ENCODE assay signal across 8 cellular contexts in the genomic region with DNA sequence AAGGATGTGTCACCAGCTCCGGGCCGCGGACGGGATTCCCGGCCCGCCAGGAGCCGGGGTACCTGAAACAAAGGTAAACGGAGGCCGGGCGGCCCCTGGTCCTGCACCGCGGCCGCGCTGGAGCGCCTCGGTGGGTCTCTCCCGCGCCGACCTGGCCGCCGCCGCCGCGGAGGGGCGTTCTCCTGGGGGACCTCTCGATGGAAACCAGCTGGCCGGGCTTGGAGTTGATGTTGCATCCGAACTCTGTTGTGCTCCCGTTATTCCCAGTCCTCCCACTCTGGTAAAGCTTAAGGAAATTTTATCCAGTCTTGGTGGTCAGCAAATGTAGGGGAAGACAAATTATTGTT. TPM values are rescaled to one million over a fixed set of nuclear protein-coding genes. Genes with fewer than 3 reads are reported as not detected.
DNase-seq lines count a peak whose midpoint lies in the region; ATAC-seq and TF ChIP-seq lines count a peak whose summit lies in the region.

No MANE protein-coding gene starts in this region.

- no peaks in the 10 kb centered on the region for H3K9me2 ChIP-seq in DOHH2 (replicated peaks; ENCODE audit: control insufficient read depth, low read length)

- H3K9ac ChIP-seq in rectal smooth muscle tissue (ENCODE audit: low read length) = peak overlapping the region; percentile 64

- H3K27me3 ChIP-seq in DOHH2 (ENCODE audit: control insufficient read depth, low read length) = peaks cover 29% of the 10 kb centered on the region
- no peaks in the 10 kb centered on the region for H3K27me3 ChIP-seq in cardiac muscle cell
- no peaks in the 10 kb centered on the region for H3K27me3 ChIP-seq in rectal smooth muscle tissue (ENCODE audit: control insufficient read depth, insufficient read depth, low read length)

- peak overlapping the region; percentile 84 for H3K4me3 Mint-ChIP-seq in WTC11

- H3K27ac Mint-ChIP-seq in WTC11 = peak overlapping the region; percentile 79

- H3K27ac ChIP-seq in DOHH2 (ENCODE audit: low read depth, low read length) = no peak overlapping the region
- H3K27ac ChIP-seq in cardiac muscle cell = peak overlapping the region; percentile 94
- H3K27ac ChIP-seq in rectal smooth muscle tissue (ENCODE audit: low read depth, low read length) = peak overlapping the region; percentile 91

- ATAC-seq in HG02642 (IDR thresholded peaks at IDR 0.05; ENCODE audit: poor library complexity, unreplicated experiment) (peak; percentile 30), WTC11 (peak; percentile 12), HG03108 (IDR thresholded peaks at IDR 0.05; ENCODE audit: unreplicated experiment) (no peak), GM21619 (IDR thresholded peaks at IDR 0.05; ENCODE audit: unreplicated experiment) (no peak)

- peaks cover 50% of the 10 kb centered on the region for H3K4me1 Mint-ChIP-seq in WTC11

- no peaks in the 10 kb centered on the region for H4K20me1 ChIP-seq in DOHH2 (ENCODE audit: control insufficient read depth, insufficient read depth, low read depth, low read length)

- no peaks in the 10 kb centered on the region for H3K36me3 ChIP-seq in DOHH2 (ENCODE audit: control insufficient read depth, low read length)
- no peaks in the 10 kb centered on the region for H3K36me3 ChIP-seq in cardiac muscle cell
- H3K36me3 ChIP-seq in rectal smooth muscle tissue (ENCODE audit: control insufficient read depth, insufficient read depth, low read length) = no peaks in the 10 kb centered on the region

- DNase-seq in WTC11 (ENCODE audit: low spot score) (peak; percentile 56), cardiac muscle cell (ENCODE audit: low read depth in 1 of 2, low spot score in 1 of 2) (peak; percentile 54 to 64), NCI-H774 (lab: John Stamatoyannopoulos, UW) (no peak)

- no peaks in the 10 kb centered on the region for H3K79me2 ChIP-seq in DOHH2 (ENCODE audit: control insufficient read depth, low read length)

- H3K4me1 ChIP-seq in DOHH2 (ENCODE audit: control insufficient read depth, low read length) (peaks cover 12% of the 10 kb centered on the region), cardiac muscle cell (ENCODE audit: low read depth) (peaks cover 16% of the 10 kb centered on the region), rectal smooth muscle tissue (ENCODE audit: control insufficient read depth, insufficient read depth, low read length) (peaks cover 6% of the 10 kb centered on the region)

- H3K9me3 ChIP-seq in DOHH2 (ENCODE audit: control insufficient read depth, insufficient read depth, low read length) = no peaks in the 10 kb centered on the region
- H3K9me3 ChIP-seq in cardiac muscle cell (ENCODE audit: low read depth) = no peaks in the 10 kb centered on the region

- peak overlapping the region; percentile 85 for H3K4me2 ChIP-seq in DOHH2 (ENCODE audit: low read length)

- H3K4me3 ChIP-seq in DOHH2 (ENCODE audit: low read length) (peak overlapping the region; percentile 75), cardiac muscle cell (peak overlapping the region; percentile 87), rectal smooth muscle tissue (ENCODE audit: low read length) (peak overlapping the region; percentile 76)

- TF ChIP-seq CTCF in DOHH2 (IDR thresholded peaks at IDR 0.05; ENCODE audit: low read depth, low read length, poor library complexity, severe bottlenecking) (no peak), WTC11 (IDR thresholded peaks at IDR 0.05) (no peak), cardiac muscle cell (IDR thresholded peaks at IDR 0.05; ENCODE audit: low read depth, low read length) (no peak)

- no peaks in the 10 kb centered on the region for H3K27me3 Mint-ChIP-seq in WTC11 (ENCODE audit: low read depth)

- POLR2A ChIA-PET in WTC11 (lab: Charles Lee) = interaction anchor here (0.7 to 2.1 kb wide), 3 partner anchors 24 to 40 kb away, joined by 3 to 5 read pairs (median 3); no protein-coding TSS in a partner anchor

- peaks cover 19% of the 10 kb centered on the region for H3K36me3 Mint-ChIP-seq in WTC11

- peaks cover 13% of the 10 kb centered on the region for H3K9me3 Mint-ChIP-seq in WTC11

- no peaks in the 10 kb centered on the region for H3F3A ChIP-seq in DOHH2 (ENCODE audit: control insufficient read depth, insufficient read depth)

- CTCF ChIA-PET in WTC11 (lab: Charles Lee) = interaction anchor here (0.9 to 4.1 kb wide), 6 partner anchors 31 to 786 kb away, joined by 3 to 27 read pairs (median 4); partner anchors contain the start of gene STAG1

TF ChIP-seq in WTC11, 78 proteins besides CTCF, POLR2A, EP300 and RAD21:
- TF ChIP-seq TEAD4 (CRISPR knock-in tag; IDR thresholded peaks at IDR 0.05) (no peak), ZNF263 (CRISPR knock-in tag; IDR thresholded peaks at IDR 0.05; ENCODE audit: low read depth) (peak; percentile 90), NFYB (CRISPR knock-in tag; conservative IDR thresholded peaks at IDR 0.05; ENCODE audit: low read depth) (no peak), USF1 (CRISPR knock-in tag; IDR thresholded peaks at IDR 0.05) (no peak), AFF4 (CRISPR knock-in tag; IDR thresholded peaks at IDR 0.05; ENCODE audit: borderline replicate concordance) (0 out of 2 replicates have a peak, but pooled peaks have one; percentile 47)

RNA-seq across cellular contexts. Expression of gene PPP2R3A, which starts 0.8 kb away (rescaled TPM):
- total RNA-seq in WTC11 (2021) (12.1 to 13.1 TPM (median 12.9 TPM) in 3 replicates), cardiac muscle cell (31.3 and 43.9 TPM in 2 replicates)
- polyA plus RNA-seq in cardiac muscle cell = 18.3 and 35.7 TPM in 2 replicates

Comparison
In these comparisons a context has a peak if more than half of its experiments do, and no peak if none do; other contexts are left out.
1. ATAC-seq: peak in HG02642 (single experiment) and WTC11 (single experiment); none in HG03108 (single experiment) and GM21619 (single experiment).
2. Peak in every context shown above with its lines, with median percentiles within 50 percentile points of each other: H3K4me3 ChIP-seq.